Comparison of ENCODE assay signal across 18 cellular contexts in the genomic region with DNA sequence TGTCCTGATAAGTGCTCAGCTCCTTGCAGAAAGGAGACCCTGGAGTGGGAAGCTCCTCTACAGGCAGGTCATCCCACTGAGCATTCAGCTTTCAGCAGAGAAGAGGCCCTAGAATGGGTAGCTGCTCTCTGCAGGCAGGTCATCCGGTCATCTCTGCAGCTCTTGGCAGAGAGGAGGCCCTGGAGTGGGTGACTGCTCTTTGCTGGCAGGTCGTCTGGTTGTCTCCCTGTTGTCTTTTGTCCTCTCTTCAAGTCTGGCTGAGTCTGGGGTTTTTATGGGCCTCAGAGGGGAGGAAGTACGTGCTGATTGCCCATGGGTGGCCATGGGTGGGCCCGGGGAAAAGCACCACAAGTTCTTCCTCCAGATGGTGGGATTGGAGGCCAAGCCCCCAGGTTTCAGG.
DNase-seq lines count a peak whose midpoint lies in the region; ATAC-seq and TF ChIP-seq lines count a peak whose summit lies in the region.
"Had no signal": no experiment of that assay in that cellular context is flagged by ENCODE, and none has a peak within 500 bp of the region (broad histone marks: within the 10 kb centered on the region; RNA-seq: fewer than 3 reads in every experiment).

No MANE protein-coding gene starts in this region.

- no peaks in the 10 kb centered on the region for H3K36me3 ChIP-seq in OCI-LY7 (ENCODE audit: insufficient read depth, low read length)
- H3K36me3 ChIP-seq: HAP-1 had no signal

- H3K4me1 ChIP-seq in OCI-LY7 (ENCODE audit: insufficient read depth, low read length, poor library complexity, severe bottlenecking), result no peaks in the 10 kb centered on the region
- H3K4me1 ChIP-seq: A549, Caco-2, HAP-1 had no signal

- H3K27ac Mint-ChIP-seq in stimulated activated effector memory CD8-positive, alpha-beta T cell treated with anti-CD3 and anti-CD28 coated beads, Interleukin-12 subunit alpha, Interleukin-12 subunit beta, amount 100 ng/mL, for 72 hours, result no peak overlapping the region
- H3K27ac Mint-ChIP-seq: CD4-positive, alpha-beta T cell had no signal

- no peak overlapping the region for H3K4me2 ChIP-seq in OCI-LY7 (ENCODE audit: low read length)
- H3K4me2 ChIP-seq: A549 had no signal

- no peaks in the 10 kb centered on the region for H3K36me3 Mint-ChIP-seq in stimulated activated effector memory CD8-positive, alpha-beta T cell treated with anti-CD3 and anti-CD28 coated beads, Interleukin-12 subunit alpha, Interleukin-12 subunit beta, amount 100 ng/mL, for 72 hours

- H2AFZ ChIP-seq in OCI-LY7 (ENCODE audit: low read length), result no peak overlapping the region

- CTCF ChIA-PET in OCI-LY7 (lab: Charles Lee; ENCODE audit: unreplicated experiment), result no interaction called here

- no peak overlapping the region for H3K4me3 ChIP-seq in OCI-LY7 (ENCODE audit: low read depth, low read length, poor library complexity, severe bottlenecking)
- H3K4me3 ChIP-seq: A549, HAP-1 had no signal

- no peaks in the 10 kb centered on the region for H4K20me1 ChIP-seq in OCI-LY7 (ENCODE audit: insufficient read depth, low read length)

- H3K9me3 Mint-ChIP-seq in stimulated activated effector memory CD8-positive, alpha-beta T cell treated with anti-CD3 and anti-CD28 coated beads, Interleukin-12 subunit alpha, Interleukin-12 subunit beta, amount 100 ng/mL, for 72 hours, result no peaks in the 10 kb centered on the region
- H3K9me3 Mint-ChIP-seq: CD4-positive, alpha-beta T cell had no signal

- DNase-seq in DMS53 (lab: John Stamatoyannopoulos, UW) (peak; percentile 0), DMS53 treated with DMSO at 0.1 percent for 48 hours (lab: John Stamatoyannopoulos, UW; ENCODE audit: unreplicated experiment) (no peak), OCI-LY7 (ENCODE audit: low spot score) (peak; percentile 1), NCI-H128 (lab: John Stamatoyannopoulos, UW; ENCODE audit: unreplicated experiment) (no peak)
- no peak for DNase-seq in stimulated activated effector memory CD8-positive, alpha-beta T cell treated with anti-CD3 and anti-CD28 coated beads, Interleukin-12 subunit alpha, Interleukin-12 subunit beta, amount 100 ng/mL, for 72 hours (ENCODE audit: low spot score in 2 of 2)
- DNase-seq: AML-193; Caco-2; CD4-positive, alpha-beta T cell; DMS79 treated with DMSO at 0.1 percent for 48 hours; GF-D8; KG1 had no signal

- H3K4me1 Mint-ChIP-seq in stimulated activated effector memory CD8-positive, alpha-beta T cell treated with anti-CD3 and anti-CD28 coated beads, Interleukin-12 subunit alpha, Interleukin-12 subunit beta, amount 100 ng/mL, for 72 hours, result no peaks in the 10 kb centered on the region

- no peak overlapping the region for H3K27ac ChIP-seq in OCI-LY7 (ENCODE audit: low read depth, low read length, poor library complexity, severe bottlenecking)
- H3K27ac ChIP-seq: 22Rv1, A549, C4-2B had no signal

- peak; percentile 47 for ATAC-seq in stimulated activated effector memory CD8-positive, alpha-beta T cell treated with anti-CD3 and anti-CD28 coated beads, Interleukin-12 subunit alpha, Interleukin-12 subunit beta, amount 100 ng/mL, for 72 hours
- ATAC-seq in GM21360 (IDR thresholded peaks at IDR 0.05; ENCODE audit: unreplicated experiment) (no peak), HG02798 (IDR thresholded peaks at IDR 0.05; ENCODE audit: poor library complexity, unreplicated experiment) (no peak)
- ATAC-seq: A549, HepG2 had no signal

- no peak overlapping the region for H3K4me3 Mint-ChIP-seq in stimulated activated effector memory CD8-positive, alpha-beta T cell treated with anti-CD3 and anti-CD28 coated beads, Interleukin-12 subunit alpha, Interleukin-12 subunit beta, amount 100 ng/mL, for 72 hours
- H3K4me3 Mint-ChIP-seq: CD4-positive, alpha-beta T cell had no signal

- TF ChIP-seq CTCF in OCI-LY7 (conservative IDR thresholded peaks at IDR 0.05; ENCODE audit: low read length), result no peak

- H3K79me2 ChIP-seq in OCI-LY7 (ENCODE audit: insufficient read depth, low read depth, low read length), result no peaks in the 10 kb centered on the region

- H3K9me3 ChIP-seq in OCI-LY7 (ENCODE audit: low read length), result no peaks in the 10 kb centered on the region
- H3K9me3 ChIP-seq: A549, Caco-2, HAP-1 had no signal

- POLR2A ChIA-PET in OCI-LY7 (lab: Charles Lee), result interaction anchor here (0.6 kb wide), 1 partner anchor 1668 kb away, joined by 3 read pairs; no protein-coding TSS in a partner anchor

- H3K9me2 ChIP-seq in OCI-LY7 (ENCODE audit: insufficient read depth, low read length), result no peaks in the 10 kb centered on the region

- intact Hi-C loops in OCI-LY7 (cut with micrococcal nuclease; ENCODE audit: unreplicated experiment), result no loop called here

- no TSS peak for BruUV-seq in OCI-LY7 (replicated peaks; lab: Mats Ljungman, UMichigan)

Comparison
In these comparisons a context has a peak if more than half of its experiments do, and no peak if none do; other contexts are left out.
1. DNase-seq: peak in DMS53 (single experiment) and OCI-LY7 (single experiment); none in DMS53 treated with DMSO at 0.1 percent for 48 hours (single experiment), stimulated activated effector memory CD8-positive, alpha-beta T cell treated with anti-CD3 and anti-CD28 coated beads, Interleukin-12 subunit alpha, Interleukin-12 subunit beta, amount 100 ng/mL, for 72 hours (0 of 2) and NCI-H128 (single experiment).